Comparison of ENCODE assay signal across 1 cellular context in the genomic region with DNA sequence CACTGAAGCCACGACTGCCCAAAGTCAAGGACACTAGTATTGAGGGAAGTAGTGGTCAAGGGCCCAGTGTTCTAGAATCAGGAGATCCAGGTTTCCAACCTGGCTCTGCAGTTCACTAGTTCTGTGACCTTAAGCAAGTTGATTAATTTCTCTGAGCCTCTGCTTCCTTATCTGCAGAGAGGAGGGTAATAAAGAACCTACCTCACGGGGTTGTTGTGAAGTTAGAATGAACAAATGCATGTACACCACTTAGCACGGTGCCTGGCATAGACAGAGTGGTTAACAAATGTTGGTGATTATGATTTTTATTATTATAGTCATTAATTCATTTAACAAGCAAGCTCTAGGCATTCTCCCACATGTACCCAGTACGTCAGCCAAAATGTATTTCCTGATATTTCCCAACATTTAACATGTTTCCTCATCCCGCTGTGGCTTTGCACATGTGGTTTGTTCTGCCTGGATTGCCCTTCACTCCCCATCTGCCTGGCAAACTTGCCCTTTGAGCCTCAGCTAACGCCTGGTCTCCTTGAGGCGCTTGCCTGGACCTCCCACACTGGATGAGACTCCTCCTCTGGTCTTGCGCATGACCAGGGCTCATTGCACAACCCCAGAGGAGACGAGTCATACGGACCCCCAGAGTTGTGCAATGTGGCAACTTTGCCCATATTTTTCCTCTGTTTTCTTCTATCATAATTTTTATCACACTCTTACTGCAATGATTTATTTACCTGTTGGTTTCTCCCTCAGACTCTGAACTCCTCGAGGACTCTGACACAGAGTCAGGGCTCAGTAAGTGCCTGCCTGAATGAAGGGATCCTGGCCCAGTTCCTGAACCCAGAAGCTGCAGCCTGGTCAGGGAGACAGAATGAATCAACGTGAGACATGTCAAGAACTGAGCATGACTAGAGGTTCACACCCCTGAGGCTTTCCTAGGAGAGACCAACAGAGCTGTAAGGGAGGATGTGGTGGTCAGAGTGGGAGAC.
TF ChIP-seq lines count a peak whose summit lies in the region.

No MANE protein-coding gene starts in this region.

TF ChIP-seq in A549, 52 proteins besides CTCF, POLR2A, EP300 and RAD21 (continued from another document):
- TF ChIP-seq, protein P1, sequence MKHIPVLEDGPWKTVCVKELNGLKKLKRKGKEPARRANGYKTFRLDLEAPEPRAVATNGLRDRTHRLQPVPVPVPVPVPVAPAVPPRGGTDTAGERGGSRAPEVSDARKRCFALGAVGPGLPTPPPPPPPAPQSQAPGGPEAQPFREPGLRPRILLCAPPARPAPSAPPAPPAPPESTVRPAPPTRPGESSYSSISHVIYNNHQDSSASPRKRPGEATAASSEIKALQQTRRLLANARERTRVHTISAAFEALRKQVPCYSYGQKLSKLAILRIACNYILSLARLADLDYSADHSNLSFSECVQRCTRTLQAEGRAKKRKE (CRISPR knock-in tag; IDR thresholded peaks at IDR 0.05; ENCODE audit: low read depth) = no peak
- TF ChIP-seq, protein P2, sequence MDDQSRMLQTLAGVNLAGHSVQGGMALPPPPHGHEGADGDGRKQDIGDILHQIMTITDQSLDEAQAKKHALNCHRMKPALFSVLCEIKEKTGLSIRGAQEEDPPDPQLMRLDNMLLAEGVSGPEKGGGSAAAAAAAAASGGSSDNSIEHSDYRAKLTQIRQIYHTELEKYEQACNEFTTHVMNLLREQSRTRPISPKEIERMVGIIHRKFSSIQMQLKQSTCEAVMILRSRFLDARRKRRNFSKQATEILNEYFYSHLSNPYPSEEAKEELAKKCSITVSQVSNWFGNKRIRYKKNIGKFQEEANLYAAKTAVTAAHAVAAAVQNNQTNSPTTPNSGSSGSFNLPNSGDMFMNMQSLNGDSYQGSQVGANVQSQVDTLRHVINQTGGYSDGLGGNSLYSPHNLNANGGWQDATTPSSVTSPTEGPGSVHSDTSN (IDR thresholded peaks at IDR 0.05) = no peak
- TF ChIP-seq RARB (CRISPR knock-in tag; IDR thresholded peaks at IDR 0.05) = no peak
- no peak for TF ChIP-seq NPAS2 (CRISPR knock-in tag; IDR thresholded peaks at IDR 0.05; ENCODE audit: borderline replicate concordance)
- peak; percentile 73 for TF ChIP-seq JUNB (IDR thresholded peaks at IDR 0.05)
- peak; percentile 95 to 100 for TF ChIP-seq CEBPB (IDR thresholded peaks at IDR 0.05)
- peak; percentile 47; the same call in 1 of the 2 replicates for TF ChIP-seq FOSL2 (IDR thresholded peaks at IDR 0.05)
- TF ChIP-seq FOSL2 (CRISPR knock-in tag; IDR thresholded peaks at IDR 0.05) = peak; percentile 73
- TF ChIP-seq ZNF302 (CRISPR knock-in tag; IDR thresholded peaks at IDR 0.05) = no peak
- no peak for TF ChIP-seq EHMT2 (IDR thresholded peaks at IDR 0.05; ENCODE audit: low read depth)
- no peak for TF ChIP-seq FOSB (CRISPR knock-in tag; IDR thresholded peaks at IDR 0.05)
- TF ChIP-seq HDAC2 (IDR thresholded peaks at IDR 0.05) = no peak
- no peak for TF ChIP-seq HEYL (CRISPR knock-in tag; IDR thresholded peaks at IDR 0.05)
- TF ChIP-seq, protein P3, sequence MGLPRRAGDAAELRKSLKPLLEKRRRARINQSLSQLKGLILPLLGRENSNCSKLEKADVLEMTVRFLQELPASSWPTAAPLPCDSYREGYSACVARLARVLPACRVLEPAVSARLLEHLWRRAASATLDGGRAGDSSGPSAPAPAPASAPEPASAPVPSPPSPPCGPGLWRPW (IDR thresholded peaks at IDR 0.05) = peak; percentile 96
- no peak for TF ChIP-seq CBX2 (IDR thresholded peaks at IDR 0.05; ENCODE audit: borderline replicate concordance, low read depth)
- TF ChIP-seq CHD4 (IDR thresholded peaks at IDR 0.05; ENCODE audit: borderline replicate concordance) = no peak
- TF ChIP-seq EHF (CRISPR knock-in tag; IDR thresholded peaks at IDR 0.05) = no peak
- no peak for TF ChIP-seq REST (IDR thresholded peaks at IDR 0.05)
- TF ChIP-seq RFX5 (IDR thresholded peaks at IDR 0.05) = no peak
- peak; percentile 64 to 67; a peak in 4 of 5 replicates for TF ChIP-seq JUN (IDR thresholded peaks at IDR 0.05)
- TF ChIP-seq ESRRA (IDR thresholded peaks at IDR 0.05; ENCODE audit: borderline replicate concordance, low read length) = no peak
- TF ChIP-seq POLR2AphosphoS2 (conservative IDR thresholded peaks at IDR 0.05; ENCODE audit: low read length) = no peak
- TF ChIP-seq BCL3 (IDR thresholded peaks at IDR 0.05) = peak; percentile 36; the same call in 1 of the 3 replicates
- no peak for TF ChIP-seq CBX8 (IDR thresholded peaks at IDR 0.05)
TF ChIP-seq in A549: peak in this region for 6.
